ENCODE assay signal across 1 cellular context in the genomic region with DNA sequence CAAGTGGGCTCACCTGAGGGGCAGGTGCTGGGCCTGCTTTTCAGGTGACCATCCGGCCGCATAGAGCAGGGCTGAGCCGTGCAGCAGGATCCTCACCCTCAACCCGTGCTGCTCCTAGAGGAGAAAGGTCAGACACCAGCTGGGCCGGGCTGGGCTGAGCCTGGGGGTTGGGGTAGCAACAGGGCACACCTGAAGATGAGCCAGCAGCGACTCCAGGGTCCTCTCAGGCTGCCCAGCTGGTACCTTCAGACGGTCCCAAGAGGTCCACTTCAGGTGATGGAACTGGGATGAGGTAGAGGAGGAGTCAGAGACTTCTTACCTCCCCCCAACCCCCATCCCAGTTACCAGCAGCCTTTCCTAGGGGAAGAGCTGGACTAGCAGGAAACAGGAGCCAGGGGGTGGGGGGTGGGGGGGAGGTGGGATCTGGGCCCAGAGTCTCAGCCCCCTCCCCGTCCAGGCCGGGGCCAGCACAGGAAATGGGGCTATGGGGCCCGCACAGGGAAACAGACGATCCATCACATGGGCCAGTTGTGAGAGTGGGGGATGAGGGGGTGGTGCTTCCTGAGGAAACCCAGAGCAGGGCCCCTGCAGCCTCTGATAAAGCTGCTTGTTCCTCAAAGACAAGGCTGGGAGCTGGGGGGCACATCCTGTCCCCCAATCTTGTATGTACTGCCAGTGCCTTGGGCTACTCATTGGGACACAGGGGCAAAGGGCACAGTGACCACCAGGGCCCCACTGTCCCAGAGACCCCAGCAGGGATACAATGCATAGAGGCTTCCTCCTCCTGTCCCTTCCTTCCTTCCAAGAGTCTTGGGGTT.
A peak's percentile ranks its signal among the peaks of the same experiment; 100 is the strongest.
TF ChIP-seq lines count a peak whose summit lies in the region.

No MANE protein-coding gene starts in this region.

TF ChIP-seq in K562, 482 proteins besides CTCF, POLR2A, EP300 and RAD21 (continued from another document and continues in another):
- TF ChIP-seq KAT7 (CRISPR knock-in tag; IDR thresholded peaks at IDR 0.05; ENCODE audit: borderline replicate concordance) (no peak), HMG20A (CRISPR knock-in tag; conservative IDR thresholded peaks at IDR 0.05) (no peak), BRF2 (IDR thresholded peaks at IDR 0.05; ENCODE audit: borderline replicate concordance, insufficient read depth, insufficient read length) (no peak), SMAD4 (CRISPR knock-in tag; conservative IDR thresholded peaks at IDR 0.05) (no peak), PCBP2 (IDR thresholded peaks at IDR 0.05; ENCODE audit: low read depth, low read length, poor library complexity, severe bottlenecking) (no peak), ZNF395 (CRISPR knock-in tag; IDR thresholded peaks at IDR 0.05) (no peak; the same call in 1 of the 2 replicates), ZKSCAN3 (CRISPR knock-in tag; IDR thresholded peaks at IDR 0.05) (no peak), MTA1 (IDR thresholded peaks at IDR 0.05; ENCODE audit: borderline replicate concordance) (no peak), MTA3 (IDR thresholded peaks at IDR 0.05; ENCODE audit: borderline replicate concordance) (no peak; the same call in 1 of the 2 replicates), RBFOX2 (IDR thresholded peaks at IDR 0.05; ENCODE audit: low read depth, low read length) (peak; percentile 41; the same call in 1 of the 2 replicates), STAT5B (CRISPR knock-in tag; IDR thresholded peaks at IDR 0.05) (no peak), ZNF124 (CRISPR knock-in tag; IDR thresholded peaks at IDR 0.05) (no peak), ZNF398 (CRISPR knock-in tag; IDR thresholded peaks at IDR 0.05) (no peak), ZNF354B (CRISPR knock-in tag; IDR thresholded peaks at IDR 0.05) (no peak), TAL1 (IDR thresholded peaks at IDR 0.05) (peak; percentile 53; the same call in 1 of the 2 replicates), ZNF830 (CRISPR knock-in tag; IDR thresholded peaks at IDR 0.05) (no peak), TGIF2 (CRISPR knock-in tag; IDR thresholded peaks at IDR 0.05) (no peak), SP1 (CRISPR knock-in tag; IDR thresholded peaks at IDR 0.05) (no peak), POLR2H (tag; IDR thresholded peaks at IDR 0.05; ENCODE audit: low read depth) (no peak), ZNF316 (IDR thresholded peaks at IDR 0.05) (no peak), ZNF232 (CRISPR knock-in tag; IDR thresholded peaks at IDR 0.05) (no peak), ZNF280B (CRISPR knock-in tag; IDR thresholded peaks at IDR 0.05) (no peak), FOS (IDR thresholded peaks at IDR 0.05; ENCODE audit: extremely low read depth, insufficient read length) (no peak), SIN3B (IDR thresholded peaks at IDR 0.05; ENCODE audit: low read depth) (no peak), EGR1 (conservative IDR thresholded peaks at IDR 0.05) (peak; percentile 79), SRF (CRISPR knock-in tag; IDR thresholded peaks at IDR 0.05) (no peak)
- TF ChIP-seq, protein P1, sequence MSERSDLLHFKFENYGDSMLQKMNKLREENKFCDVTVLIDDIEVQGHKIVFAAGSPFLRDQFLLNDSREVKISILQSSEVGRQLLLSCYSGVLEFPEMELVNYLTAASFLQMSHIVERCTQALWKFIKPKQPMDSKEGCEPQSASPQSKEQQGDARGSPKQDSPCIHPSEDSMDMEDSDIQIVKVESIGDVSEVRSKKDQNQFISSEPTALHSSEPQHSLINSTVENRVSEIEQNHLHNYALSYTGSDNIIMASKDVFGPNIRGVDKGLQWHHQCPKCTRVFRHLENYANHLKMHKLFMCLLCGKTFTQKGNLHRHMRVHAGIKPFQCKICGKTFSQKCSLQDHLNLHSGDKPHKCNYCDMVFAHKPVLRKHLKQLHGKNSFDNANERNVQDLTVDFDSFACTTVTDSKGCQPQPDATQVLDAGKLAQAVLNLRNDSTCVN (CRISPR knock-in tag; IDR thresholded peaks at IDR 0.05) = no peak
- TF ChIP-seq, protein P2, sequence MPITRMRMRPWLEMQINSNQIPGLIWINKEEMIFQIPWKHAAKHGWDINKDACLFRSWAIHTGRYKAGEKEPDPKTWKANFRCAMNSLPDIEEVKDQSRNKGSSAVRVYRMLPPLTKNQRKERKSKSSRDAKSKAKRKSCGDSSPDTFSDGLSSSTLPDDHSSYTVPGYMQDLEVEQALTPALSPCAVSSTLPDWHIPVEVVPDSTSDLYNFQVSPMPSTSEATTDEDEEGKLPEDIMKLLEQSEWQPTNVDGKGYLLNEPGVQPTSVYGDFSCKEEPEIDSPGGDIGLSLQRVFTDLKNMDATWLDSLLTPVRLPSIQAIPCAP (CRISPR knock-in tag; IDR thresholded peaks at IDR 0.05; ENCODE audit: borderline replicate concordance) = no peak
- TF ChIP-seq, protein P3, sequence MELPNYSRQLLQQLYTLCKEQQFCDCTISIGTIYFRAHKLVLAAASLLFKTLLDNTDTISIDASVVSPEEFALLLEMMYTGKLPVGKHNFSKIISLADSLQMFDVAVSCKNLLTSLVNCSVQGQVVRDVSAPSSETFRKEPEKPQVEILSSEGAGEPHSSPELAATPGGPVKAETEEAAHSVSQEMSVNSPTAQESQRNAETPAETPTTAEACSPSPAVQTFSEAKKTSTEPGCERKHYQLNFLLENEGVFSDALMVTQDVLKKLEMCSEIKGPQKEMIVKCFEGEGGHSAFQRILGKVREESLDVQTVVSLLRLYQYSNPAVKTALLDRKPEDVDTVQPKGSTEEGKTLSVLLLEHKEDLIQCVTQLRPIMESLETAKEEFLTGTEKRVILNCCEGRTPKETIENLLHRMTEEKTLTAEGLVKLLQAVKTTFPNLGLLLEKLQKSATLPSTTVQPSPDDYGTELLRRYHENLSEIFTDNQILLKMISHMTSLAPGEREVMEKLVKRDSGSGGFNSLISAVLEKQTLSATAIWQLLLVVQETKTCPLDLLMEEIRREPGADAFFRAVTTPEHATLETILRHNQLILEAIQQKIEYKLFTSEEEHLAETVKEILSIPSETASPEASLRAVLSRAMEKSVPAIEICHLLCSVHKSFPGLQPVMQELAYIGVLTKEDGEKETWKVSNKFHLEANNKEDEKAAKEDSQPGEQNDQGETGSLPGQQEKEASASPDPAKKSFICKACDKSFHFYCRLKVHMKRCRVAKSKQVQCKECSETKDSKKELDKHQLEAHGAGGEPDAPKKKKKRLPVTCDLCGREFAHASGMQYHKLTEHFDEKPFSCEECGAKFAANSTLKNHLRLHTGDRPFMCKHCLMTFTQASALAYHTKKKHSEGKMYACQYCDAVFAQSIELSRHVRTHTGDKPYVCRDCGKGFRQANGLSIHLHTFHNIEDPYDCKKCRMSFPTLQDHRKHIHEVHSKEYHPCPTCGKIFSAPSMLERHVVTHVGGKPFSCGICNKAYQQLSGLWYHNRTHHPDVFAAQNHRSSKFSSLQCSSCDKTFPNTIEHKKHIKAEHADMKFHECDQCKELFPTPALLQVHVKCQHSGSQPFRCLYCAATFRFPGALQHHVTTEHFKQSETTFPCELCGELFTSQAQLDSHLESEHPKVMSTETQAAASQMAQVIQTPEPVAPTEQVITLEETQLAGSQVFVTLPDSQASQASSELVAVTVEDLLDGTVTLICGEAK (IDR thresholded peaks at IDR 0.05) = no peak
- TF ChIP-seq, protein P3 (CRISPR knock-in tag; IDR thresholded peaks at IDR 0.05) = no peak
- TF ChIP-seq, protein P4, sequence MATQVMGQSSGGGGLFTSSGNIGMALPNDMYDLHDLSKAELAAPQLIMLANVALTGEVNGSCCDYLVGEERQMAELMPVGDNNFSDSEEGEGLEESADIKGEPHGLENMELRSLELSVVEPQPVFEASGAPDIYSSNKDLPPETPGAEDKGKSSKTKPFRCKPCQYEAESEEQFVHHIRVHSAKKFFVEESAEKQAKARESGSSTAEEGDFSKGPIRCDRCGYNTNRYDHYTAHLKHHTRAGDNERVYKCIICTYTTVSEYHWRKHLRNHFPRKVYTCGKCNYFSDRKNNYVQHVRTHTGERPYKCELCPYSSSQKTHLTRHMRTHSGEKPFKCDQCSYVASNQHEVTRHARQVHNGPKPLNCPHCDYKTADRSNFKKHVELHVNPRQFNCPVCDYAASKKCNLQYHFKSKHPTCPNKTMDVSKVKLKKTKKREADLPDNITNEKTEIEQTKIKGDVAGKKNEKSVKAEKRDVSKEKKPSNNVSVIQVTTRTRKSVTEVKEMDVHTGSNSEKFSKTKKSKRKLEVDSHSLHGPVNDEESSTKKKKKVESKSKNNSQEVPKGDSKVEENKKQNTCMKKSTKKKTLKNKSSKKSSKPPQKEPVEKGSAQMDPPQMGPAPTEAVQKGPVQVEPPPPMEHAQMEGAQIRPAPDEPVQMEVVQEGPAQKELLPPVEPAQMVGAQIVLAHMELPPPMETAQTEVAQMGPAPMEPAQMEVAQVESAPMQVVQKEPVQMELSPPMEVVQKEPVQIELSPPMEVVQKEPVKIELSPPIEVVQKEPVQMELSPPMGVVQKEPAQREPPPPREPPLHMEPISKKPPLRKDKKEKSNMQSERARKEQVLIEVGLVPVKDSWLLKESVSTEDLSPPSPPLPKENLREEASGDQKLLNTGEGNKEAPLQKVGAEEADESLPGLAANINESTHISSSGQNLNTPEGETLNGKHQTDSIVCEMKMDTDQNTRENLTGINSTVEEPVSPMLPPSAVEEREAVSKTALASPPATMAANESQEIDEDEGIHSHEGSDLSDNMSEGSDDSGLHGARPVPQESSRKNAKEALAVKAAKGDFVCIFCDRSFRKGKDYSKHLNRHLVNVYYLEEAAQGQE (CRISPR knock-in tag; IDR thresholded peaks at IDR 0.05; ENCODE audit: low read depth) = no peak
